In genomic region chr1:175742790-175743459, GRCh38 we compare ENCODE assay signal across 9 cellular contexts. TPM values are rescaled to one million over a fixed set of nuclear protein-coding genes. Genes with fewer than 3 reads are reported as not detected.
DNase-seq lines count a peak whose midpoint lies in the region; ATAC-seq, FAIRE-seq and TF ChIP-seq lines count a peak whose summit lies in the region.
"Had no signal": no experiment of that assay in that cellular context is flagged by ENCODE, and none has a peak within 500 bp of the region (broad histone marks: within the 10 kb centered on the region; RNA-seq: fewer than 3 reads in every experiment).

No MANE protein-coding gene starts in this region.

- H3K36me3 ChIP-seq in bronchial epithelial cell (ENCODE audit: control insufficient read depth, insufficient read depth, low read length) (no peaks in the 10 kb centered on the region), HepG2 (replicated peaks in 1 of 2; ENCODE audit: control insufficient read depth in 1 of 2, insufficient read depth in 2 of 2, low read length in 2 of 2) (no peaks in the 10 kb centered on the region), psoas muscle (ENCODE audit: insufficient read depth in 1 of 2, low read depth in 1 of 2) (no peaks in the 10 kb centered on the region), thyroid gland (no peaks in the 10 kb centered on the region)
- H3K36me3 ChIP-seq: MG63 had no signal

- 4% methylated on average over 18 of the region's 18 CpGs for WGBS in HepG2 (ENCODE audit: low lambda C conversion rate)
- WGBS in psoas muscle, 3 donors: 19 to 25% (median 22%) methylated on average over 18 of the region's 18 CpGs
- 24 to 28% methylated on average over 18 of the region's 18 CpGs for WGBS in thyroid gland, 2 donors

- H3K4me3 ChIP-seq in bronchial epithelial cell (ENCODE audit: low read depth, low read length) (no peak overlapping the region), HepG2 (replicated peaks in 1 of 3; ENCODE audit: insufficient read depth in 1 of 3, low read depth in 2 of 3, low read length in 3 of 3) (no peak overlapping the region), psoas muscle (no peak overlapping the region), thyroid gland (replicated peaks in 1 of 3) (no peak overlapping the region)
- H3K4me3 ChIP-seq: MG63 had no signal

- no peak overlapping the region for H3K4me2 ChIP-seq in HepG2 (ENCODE audit: low read depth, low read length)

- no peak for TF ChIP-seq RAD21 in HepG2 (CRISPR knock-in tag; IDR thresholded peaks at IDR 0.05)

- CTCF ChIA-PET in HepG2 (lab: Yijun Ruan, JAX; ENCODE audit: low intra/inter-chr PET ratio, low total read pairs): no interaction called here

- H4K20me1 ChIP-seq in HepG2 (ENCODE audit: insufficient read depth, low read length): 0 out of 2 replicates have a peak, but pooled peaks cover 3% of the 10 kb centered on the region

- H3K9me3 ChIP-seq in HepG2 (ENCODE audit: low read length) (no peaks in the 10 kb centered on the region), psoas muscle (no peaks in the 10 kb centered on the region), thyroid gland (no peaks in the 10 kb centered on the region)
- H3K9me3 ChIP-seq: MG63 had no signal

- intact Hi-C loops in HepG2 (cut with micrococcal nuclease; ENCODE audit: unreplicated experiment): loop anchor here (10.0 kb wide), 1 partner anchor 368 kb away; no protein-coding TSS in a partner anchor
- intact Hi-C loops in psoas muscle (cut with DNase I): no loop called here
- intact Hi-C loops in thyroid gland (cut with DNase I): no loop called here

- no peaks in the 10 kb centered on the region for H3K27me3 ChIP-seq in bronchial epithelial cell (ENCODE audit: control insufficient read depth, insufficient read depth, low read length)
- no peaks in the 10 kb centered on the region; a peak in 1 of 5 replicates for H3K27me3 ChIP-seq in HepG2 (ENCODE audit: control insufficient read depth in 1 of 2, insufficient read depth in 2 of 2, low read length in 2 of 2)
- peaks cover 0 to 3% (median 3%) of the 10 kb centered on the region in 3 donors for H3K27me3 ChIP-seq in psoas muscle (ENCODE audit: insufficient read depth in 3 of 3, low read length in 2 of 3)
- no peaks in the 10 kb centered on the region for H3K27me3 ChIP-seq in thyroid gland

- in situ Hi-C loops in HepG2 (cut with HindIII; ENCODE audit: extremely low pct_ligation_motif_present, low pct_unique_long_range_greater_than_20kb): no loop called here

- no peaks in the 10 kb centered on the region for H3K79me2 ChIP-seq in HepG2 (ENCODE audit: insufficient read depth, low read length)

- DNase-seq in DMS53 (lab: John Stamatoyannopoulos, UW): peak; percentile 74
- peak; percentile 46 for DNase-seq in MV-4-11 (lab: John Stamatoyannopoulos, UW)
- peak; percentile 5 for DNase-seq in bronchial epithelial cell (ENCODE audit: low read depth)
- peak; percentile 26 for DNase-seq in HepG2 (ENCODE audit: low spot score)
- DNase-seq in activated T-cell treated with anti-CD3 and anti-CD28 coated beads, Interleukin-2, amount 50 U/mL, for 1 hour: no peak
- DNase-seq in SHP77 treated with DMSO at 0.1 percent for 48 hours (lab: John Stamatoyannopoulos, UW): no peak
- no peak for DNase-seq in psoas muscle
- DNase-seq in thyroid gland: no peak
- DNase-seq: MG63 had no signal

- TF ChIP-seq CTCF in bronchial epithelial cell (IDR thresholded peaks at IDR 0.05; ENCODE audit: insufficient read depth, low read length, severe bottlenecking) (no peak), HepG2 (CRISPR knock-in tag; IDR thresholded peaks at IDR 0.05) (no peak), psoas muscle (IDR thresholded peaks at IDR 0.05) (no peak), thyroid gland (IDR thresholded peaks at IDR 0.05) (no peak)

- no peak for TF ChIP-seq EP300 in HepG2 (IDR thresholded peaks at IDR 0.05; ENCODE audit: low read depth in 2 of 2, low read length in 2 of 2)
- TF ChIP-seq EP300 in HepG2 (CRISPR knock-in tag; IDR thresholded peaks at IDR 0.05; ENCODE audit: borderline replicate concordance): no peak

- H3K4me1 ChIP-seq in HepG2 (ENCODE audit: insufficient read depth, low read length) (peaks cover 10% of the 10 kb centered on the region; the same call in 1 of the 2 replicates), psoas muscle (no peaks in the 10 kb centered on the region), thyroid gland (no peaks in the 10 kb centered on the region)

- TF ChIP-seq POLR2A in HepG2 (IDR thresholded peaks at IDR 0.05; ENCODE audit: insufficient read depth in 1 of 2, low read depth in 2 of 2, low read length in 2 of 2) (no peak), thyroid gland (IDR thresholded peaks at IDR 0.05) (no peak)

- ATAC-seq in HepG2 (peak; percentile 84), psoas muscle (no peak)

- H3K9ac ChIP-seq in HepG2 (ENCODE audit: insufficient read depth, low read depth, low read length): no peak overlapping the region

- H3K27ac ChIP-seq in HepG2 (ENCODE audit: extremely low read length, insufficient read depth, low read length) (no peak overlapping the region), psoas muscle (no peak overlapping the region), thyroid gland (no peak overlapping the region)

- no peak overlapping the region for H2AFZ ChIP-seq in HepG2 (ENCODE audit: low read length)

- BruUV-seq in HepG2 (replicated peaks; lab: Mats Ljungman, UMichigan): no TSS peak

- POLR2A ChIA-PET in HepG2 (lab: Yijun Ruan, JAX): no interaction called here

- no peak for FAIRE-seq in bronchial epithelial cell (lab: Jason Lieb, UNC)
- FAIRE-seq in HepG2 (lab: Jason Lieb, UNC): no peak

TF ChIP-seq in HepG2, 621 proteins besides CTCF, POLR2A, EP300 and RAD21 (continues in another document):
- TF ChIP-seq REST (IDR thresholded peaks at IDR 0.05; ENCODE audit: borderline replicate concordance in 1 of 2, low read depth in 1 of 2, low read length in 2 of 2) (peak; percentile 58 to 93), HNF4G (IDR thresholded peaks at IDR 0.05; ENCODE audit: borderline replicate concordance, low read depth, low read length) (peak; percentile 52), HNF4G (CRISPR knock-in tag; IDR thresholded peaks at IDR 0.05; ENCODE audit: borderline replicate concordance, low read depth) (no peak)

RNA-seq across cellular contexts. Expression of gene TNR, which starts 0.5 kb away (rescaled TPM):
- not detected in 2 replicates for total RNA-seq in bronchial epithelial cell
- not detected in 2 replicates for total RNA-seq in HepG2 (2016; rRNA removed; fragmentation: Illumina TruSeq; extraction: Trizol)
- total RNA-seq in HepG2 (2016; cell fraction: cytosol; rRNA removed; fragmentation: Illumina TruSeq; extraction: Trizol; ENCODE audit: low read depth): not detected in 2 replicates
- not detected in 2 replicates for total RNA-seq in HepG2 (2016; cell fraction: insoluble cytoplasmic fraction; rRNA removed; fragmentation: Illumina TruSeq; extraction: Trizol)
- total RNA-seq in HepG2 (2016; cell fraction: membrane; rRNA removed; fragmentation: Illumina TruSeq; extraction: Trizol): not detected in 2 replicates
- total RNA-seq in HepG2 (2016; cell fraction: nucleus; rRNA removed; fragmentation: Illumina TruSeq; extraction: Trizol): not detected in 2 replicates
- not detected in 2 replicates for polyA plus RNA-seq in HepG2 (2011; rRNA removed)
- not detected in 2 replicates for polyA plus RNA-seq in HepG2 (2011; cell fraction: cytosol; rRNA removed)
- polyA plus RNA-seq in HepG2 (2011; cell fraction: nucleus; rRNA removed): not detected in 2 replicates
- polyA plus RNA-seq in HepG2 (2012): not detected in 2 replicates
- polyA plus RNA-seq in HepG2 (2016; cell fraction: cytosol; fragmentation: Illumina TruSeq; extraction: Trizol; ENCODE audit: low read depth): not detected in 2 replicates
- not detected in 2 replicates for polyA plus RNA-seq in HepG2 (2016; cell fraction: insoluble cytoplasmic fraction; fragmentation: Illumina TruSeq; extraction: Trizol; ENCODE audit: low read depth)
- not detected in 2 replicates for polyA plus RNA-seq in HepG2 (2016; cell fraction: membrane; fragmentation: Illumina TruSeq; extraction: Trizol; ENCODE audit: low read depth)
- not detected in 2 replicates for polyA plus RNA-seq in HepG2 (2016; cell fraction: nucleus; fragmentation: Illumina TruSeq; extraction: Trizol; ENCODE audit: insufficient read depth, low read depth)
- not detected in 2 replicates for polyA minus RNA-seq in HepG2 (2011; rRNA and poly(A)+ RNA removed; ENCODE audit: low replicate concordance)
- not detected in 2 replicates for polyA minus RNA-seq in HepG2 (2011; cell fraction: cytosol; rRNA and poly(A)+ RNA removed)
- polyA minus RNA-seq in HepG2 (2011; cell fraction: nucleus; rRNA and poly(A)+ RNA removed): not detected in 2 replicates
- total RNA-seq in psoas muscle: not detected
- polyA plus RNA-seq in psoas muscle: under 1 TPM in 1 of 3 donors, not detected in 2; 0.01 TPM
- under 1 TPM in 3 of 4 donors, not detected in 1; under 0.01 to 0.78 (median 0.21) TPM for total RNA-seq in thyroid gland

Comparison
In these comparisons a context has a peak if more than half of its experiments do, and no peak if none do; other contexts are left out.
1. DNase-seq: peak in DMS53 (single experiment), MV-4-11 (single experiment), bronchial epithelial cell (single experiment) and HepG2 (single experiment); none in activated T-cell treated with anti-CD3 and anti-CD28 coated beads, Interleukin-2, amount 50 U/mL, for 1 hour (single experiment), SHP77 treated with DMSO at 0.1 percent for 48 hours (single experiment), psoas muscle (0 of 2) and thyroid gland (0 of 2).